In the genomic region with DNA sequence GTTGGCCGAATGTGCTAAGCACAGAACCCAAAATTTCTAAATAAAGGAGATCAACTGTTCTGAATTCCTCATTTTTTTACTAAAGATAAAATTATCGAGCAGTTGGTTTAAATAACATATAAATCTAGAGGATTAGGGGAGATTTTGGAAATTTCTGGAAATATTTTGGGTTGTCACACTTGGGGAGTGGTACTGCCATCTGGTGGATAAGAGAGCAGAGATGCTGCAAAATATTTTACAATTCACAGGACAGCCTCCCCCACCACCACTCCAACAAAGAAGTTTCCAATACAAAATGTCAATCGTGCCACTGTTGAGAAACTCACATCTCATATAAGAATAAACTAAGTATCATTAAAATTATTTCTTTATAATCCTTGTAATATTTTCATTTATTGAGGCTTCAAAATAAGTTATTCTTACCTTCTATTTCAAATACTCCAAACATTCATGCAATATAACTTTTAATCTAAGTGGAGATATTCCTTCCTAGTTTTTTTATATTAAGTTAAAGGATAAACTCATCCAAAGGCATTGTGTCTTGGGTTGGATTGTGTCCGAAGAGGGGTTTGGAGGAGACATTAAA, we compare ENCODE assay signal across 8 cellular contexts. TPM values are rescaled to one million over a fixed set of nuclear protein-coding genes. Genes with fewer than 3 reads are reported as not detected.
DNase-seq lines count a peak whose midpoint lies in the region; ATAC-seq and TF ChIP-seq lines count a peak whose summit lies in the region.

No MANE protein-coding gene starts in this region.

- H3K4me1 ChIP-seq in Loucy (ENCODE audit: insufficient read depth, low read length, poor library complexity, severe bottlenecking) (no peaks in the 10 kb centered on the region), lower lobe of right lung (no peaks in the 10 kb centered on the region)

- H3K9me3 ChIP-seq in Loucy (ENCODE audit: insufficient read depth, low read depth, low read length) (no peaks in the 10 kb centered on the region), lower lobe of right lung (no peaks in the 10 kb centered on the region)

- H3F3A ChIP-seq in Loucy (ENCODE audit: low read depth) = no peaks in the 10 kb centered on the region

- no peaks in the 10 kb centered on the region for H3K9me2 ChIP-seq in Loucy (replicated peaks; ENCODE audit: low read depth, low read length)

- H3K36me3 ChIP-seq in Loucy (ENCODE audit: insufficient read depth, low read length) (no peaks in the 10 kb centered on the region), lower lobe of right lung (no peaks in the 10 kb centered on the region)

- no peaks in the 10 kb centered on the region for H3K79me2 ChIP-seq in Loucy (ENCODE audit: insufficient read depth, low read length)

- no peak overlapping the region for H3K9ac ChIP-seq in Loucy (ENCODE audit: low read depth, low read length, poor library complexity, severe bottlenecking)

- ATAC-seq in lower lobe of right lung = peak in 1 of 2 donors; percentile 58
- ATAC-seq in GM18498 (IDR thresholded peaks at IDR 0.05; ENCODE audit: unreplicated experiment) = no peak
- ATAC-seq in GM18861 (IDR thresholded peaks at IDR 0.05; ENCODE audit: unreplicated experiment) = no peak
- no peak for ATAC-seq in GM19324 (IDR thresholded peaks at IDR 0.05; ENCODE audit: low FRiP score, unreplicated experiment)

- H3K27me3 ChIP-seq in Loucy (ENCODE audit: insufficient read depth, low read length, poor library complexity, severe bottlenecking) = no peaks in the 10 kb centered on the region
- no peaks in the 10 kb centered on the region for H3K27me3 ChIP-seq in lower lobe of right lung (ENCODE audit: low read depth)

- intact Hi-C loops in lower lobe of right lung (cut with DNase I) = no loop called here

- DNase-seq in D341Med (ENCODE audit: low spot score) (peak; percentile 46), choroid plexus epithelial cell (ENCODE audit: low read depth) (peak; percentile 59), lower lobe of right lung (no peak)
- DNase-seq in stimulated activated CD4-positive, alpha-beta T cell treated with anti-CD3 and anti-CD28 coated beads, Interleukin-2, amount 100 ng/mL, for 24 hours = no peak

- H2AFZ ChIP-seq in Loucy (ENCODE audit: low read length) = no peak overlapping the region

- no peak overlapping the region for H3K4me2 ChIP-seq in Loucy (ENCODE audit: low read depth, low read length, poor library complexity, severe bottlenecking)

- H3K4me3 ChIP-seq in Loucy (ENCODE audit: low read length, poor library complexity, severe bottlenecking) (no peak overlapping the region), choroid plexus epithelial cell (ENCODE audit: low read depth, low read length) (no peak overlapping the region), lower lobe of right lung (no peak overlapping the region)

- H3K27ac ChIP-seq in lower lobe of right lung = no peak overlapping the region

- no peaks in the 10 kb centered on the region for H4K20me1 ChIP-seq in Loucy (ENCODE audit: insufficient read depth, low read length, poor library complexity, severe bottlenecking)

- TF ChIP-seq CTCF in Loucy (conservative IDR thresholded peaks at IDR 0.05; ENCODE audit: low read length) (peak; percentile 57), choroid plexus epithelial cell (conservative IDR thresholded peaks at IDR 0.05; ENCODE audit: low read depth, low read length) (peak; percentile 77), lower lobe of right lung (IDR thresholded peaks at IDR 0.05) (peak; percentile 55)

RNA-seq across cellular contexts. Expression of a gene that starts 17.0 kb away (rescaled TPM):
- 38.3 TPM for total RNA-seq in lower lobe of right lung

Comparison
In these comparisons a context has a peak if more than half of its experiments do, and no peak if none do; other contexts are left out.
1. DNase-seq: peak in D341Med (single experiment) and choroid plexus epithelial cell (single experiment); none in lower lobe of right lung (single experiment) and stimulated activated CD4-positive, alpha-beta T cell treated with anti-CD3 and anti-CD28 coated beads, Interleukin-2, amount 100 ng/mL, for 24 hours (0 of 2).
2. Peak in every context shown above with its lines, with median percentiles within 50 percentile points of each other: CTCF ChIP-seq.